In genomic region chr4:384311-385010, GRCh38 we compare ENCODE assay signal across 1 cellular context.
TF ChIP-seq lines count a peak whose summit lies in the region.

No MANE protein-coding gene starts in this region.

TF ChIP-seq in SK-N-SH treated with all-trans-retinoic acid at 6 μM for 48 hours, 23 proteins besides CTCF, POLR2A, EP300 and RAD21 (continued from another document):
- no peak for TF ChIP-seq CREB5 (CRISPR knock-in tag; IDR thresholded peaks at IDR 0.05; ENCODE audit: low read depth)
- TF ChIP-seq RARB (CRISPR knock-in tag; IDR thresholded peaks at IDR 0.05) = no peak
- no peak for TF ChIP-seq TSHZ2 (CRISPR knock-in tag; IDR thresholded peaks at IDR 0.05)
- TF ChIP-seq ZNF70 (CRISPR knock-in tag; IDR thresholded peaks at IDR 0.05) = no peak
- no peak for TF ChIP-seq ZNF8 (CRISPR knock-in tag; IDR thresholded peaks at IDR 0.05)
- TF ChIP-seq ZFP3 (CRISPR knock-in tag; IDR thresholded peaks at IDR 0.05) = no peak
- TF ChIP-seq ISL1 (CRISPR knock-in tag; IDR thresholded peaks at IDR 0.05) = no peak
- no peak for TF ChIP-seq ESRRG (CRISPR knock-in tag; IDR thresholded peaks at IDR 0.05)
- TF ChIP-seq POU6F1 (CRISPR knock-in tag; IDR thresholded peaks at IDR 0.05; ENCODE audit: borderline replicate concordance, low read depth) = no peak
- no peak for TF ChIP-seq CSDC2 (CRISPR knock-in tag; IDR thresholded peaks at IDR 0.05)
- TF ChIP-seq ZFP30 (CRISPR knock-in tag; IDR thresholded peaks at IDR 0.05) = no peak
